8 cellular contexts compared by ENCODE assay signal in the genomic region with DNA sequence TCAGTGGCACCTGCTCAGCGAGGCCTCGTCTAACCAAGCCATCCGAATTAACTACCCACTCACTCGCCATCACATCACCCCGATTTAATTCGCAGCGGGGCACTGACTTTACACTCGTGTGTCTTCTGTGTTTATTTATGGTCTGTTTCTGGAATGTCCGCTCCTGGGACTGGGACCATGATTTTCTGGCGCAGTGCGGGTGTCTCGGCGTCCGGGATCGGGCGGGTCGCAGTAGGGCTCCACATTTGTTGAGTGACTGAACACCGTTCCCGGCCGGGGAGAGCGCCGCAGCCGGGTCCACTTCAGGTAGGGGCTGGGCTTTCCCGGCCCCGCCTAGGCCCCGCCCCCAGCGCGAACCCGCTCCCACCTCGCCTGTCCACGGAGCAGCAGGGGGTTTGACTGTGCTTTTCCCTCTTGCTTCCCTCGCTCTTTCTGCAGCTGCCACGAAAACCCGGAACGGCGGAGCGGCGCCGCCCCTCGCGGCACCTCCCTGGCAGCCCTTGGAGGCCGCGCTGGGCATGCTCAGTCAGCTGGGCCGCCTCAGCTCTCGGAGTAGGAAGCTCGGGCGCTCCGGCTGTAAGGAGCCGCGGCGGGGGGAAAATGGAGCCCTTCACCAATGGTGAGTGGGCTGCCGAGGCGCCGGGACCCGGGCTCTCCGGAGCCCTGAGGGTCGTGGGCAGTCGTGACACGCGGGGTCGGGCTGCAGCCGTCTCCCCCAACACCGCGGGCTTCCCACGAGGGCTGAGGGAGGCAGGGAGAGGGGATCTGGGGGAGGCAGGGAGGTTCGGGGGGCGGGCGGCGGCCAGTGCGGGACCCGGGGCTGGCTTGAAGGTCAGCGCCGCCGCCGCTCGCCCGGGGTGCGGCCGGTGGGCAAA. TPM values are rescaled to one million over a fixed set of nuclear protein-coding genes. Genes with fewer than 3 reads are reported as not detected.
DNase-seq lines count a peak whose midpoint lies in the region; ATAC-seq and TF ChIP-seq lines count a peak whose summit lies in the region.

A gene (plus strand): TSS at position 525 of the 875 bp plus-strand sequence. CDS start 76 bp downstream, at position 601.

- peaks cover 35% of the 10 kb centered on the region for H3K4me1 ChIP-seq in PC-3 (ENCODE audit: insufficient read depth, low read length)
- H3K4me1 ChIP-seq in mucosa of rectum (ENCODE audit: control insufficient read depth in 2 of 2, insufficient read depth in 2 of 2, low read length in 2 of 2): peaks cover 16 to 28% of the 10 kb centered on the region in 2 donors

- no peak for TF ChIP-seq CTCF in PC-3 (conservative IDR thresholded peaks at IDR 0.05; ENCODE audit: low read depth, low read length)
- no peak for TF ChIP-seq CTCF in epithelial cell of proximal tubule (conservative IDR thresholded peaks at IDR 0.05; ENCODE audit: low read depth, low read length)

- H3F3A ChIP-seq in PC-3 (ENCODE audit: low read length, unreplicated experiment): no peaks in the 10 kb centered on the region

- H3K9ac ChIP-seq in PC-3 (ENCODE audit: low read length): peak within 1 kb of the TSS; percentile 84
- peak within 1 kb of the TSS; percentile 87 to 88 for H3K9ac ChIP-seq in mucosa of rectum (ENCODE audit: low read depth in 1 of 2, low read length in 2 of 2)

- H3K79me2 ChIP-seq in PC-3 (ENCODE audit: low read length): peaks cover 43% of the 10 kb centered on the region

- H3K9me2 ChIP-seq in PC-3 (replicated peaks; ENCODE audit: low read length): no peaks in the 10 kb centered on the region

- POLR2A ChIA-PET in PC-3 (lab: Charles Lee; ENCODE audit: unreplicated experiment): interaction anchor here (0.6 to 1.0 kb wide), 2 partner anchors 128 to 1854 kb away, joined by 3 to 5 read pairs; a partner anchor contains a TSS

- H3K4me3 ChIP-seq in PC-3 (ENCODE audit: low read length) (peak within 1 kb of the TSS; percentile 76), epithelial cell of proximal tubule (ENCODE audit: low read depth, low read length) (peak within 1 kb of the TSS; percentile 72), mucosa of rectum (ENCODE audit: low read length in 2 of 2) (peak within 1 kb of the TSS; percentile 91 to 92)

- ATAC-seq in GM21576 (IDR thresholded peaks at IDR 0.05; ENCODE audit: unreplicated experiment): peak; percentile 47
- peak; percentile 79 for ATAC-seq in PC-3

- H3K27me3 ChIP-seq in PC-3 (ENCODE audit: low read length) (no peaks in the 10 kb centered on the region), mucosa of rectum (ENCODE audit: control insufficient read depth in 2 of 2, insufficient read depth in 2 of 2, low read length in 2 of 2) (no peaks in the 10 kb centered on the region)

- peak; percentile 14; the same call in 1 of the 2 replicates for TF ChIP-seq RAD21 in Ishikawa (IDR thresholded peaks at IDR 0.05; ENCODE audit: low read depth)

- no peaks in the 10 kb centered on the region for H4K20me1 ChIP-seq in PC-3 (ENCODE audit: low read length)

- H2AFZ ChIP-seq in PC-3 (ENCODE audit: low read length): peak within 1 kb of the TSS; percentile 93

- BruUV-seq in PC-3 (replicated peaks; lab: Mats Ljungman, UMichigan): TSS peak; percentile 48

- peak; percentile 69; the same call in 1 of the 2 replicates for TF ChIP-seq EP300 in Ishikawa (IDR thresholded peaks at IDR 0.05; ENCODE audit: borderline replicate concordance)

- peak within 1 kb of the TSS; percentile 86 for H3K4me2 ChIP-seq in PC-3 (ENCODE audit: low read length)

- CTCF ChIA-PET in PC-3 (lab: Charles Lee): interaction anchor here (0.6 to 1.9 kb wide), 2 partner anchors 67 to 183 kb away, joined by 7 to 18 read pairs; no protein-coding TSS in a partner anchor

- H3K9me3 ChIP-seq in PC-3 (ENCODE audit: low read length) (no peaks in the 10 kb centered on the region), mucosa of rectum (ENCODE audit: control insufficient read depth in 2 of 2, low read length in 2 of 2) (no peaks in the 10 kb centered on the region)

- DNase-seq in DMS 273 treated with DMSO at 0.1 percent for 48 hours (lab: John Stamatoyannopoulos, UW): peak; percentile 95
- peak; percentile 97 for DNase-seq in PC-3
- peak; percentile 94 for DNase-seq in activated T-cell treated with anti-CD3 and anti-CD28 coated beads, Interleukin-2, amount 50 U/mL, for 1 hour
- peak; percentile 62 for DNase-seq in epithelial cell of proximal tubule (ENCODE audit: low read depth)
- DNase-seq in stimulated activated CD8-positive, alpha-beta memory T cell treated with anti-CD3 and anti-CD28 coated beads, Interleukin-4, amount 100 ng/mL, for 48 hours: peak; percentile 95

- H3K36me3 ChIP-seq in PC-3 (ENCODE audit: low read depth, low read length) (no peaks in the 10 kb centered on the region), mucosa of rectum (ENCODE audit: control insufficient read depth in 2 of 2, insufficient read depth in 2 of 2, low read length in 2 of 2) (no peaks in the 10 kb centered on the region)

- H3K27ac ChIP-seq in PC-3 (ENCODE audit: low read length) (peak within 1 kb of the TSS; percentile 86), mucosa of rectum (ENCODE audit: low read depth in 2 of 2, low read length in 2 of 2) (peak within 1 kb of the TSS; percentile 98)

- intact Hi-C loops in PC-3 (cut with micrococcal nuclease): loop anchor here (1.0 to 5.0 kb wide), 7 partner anchors 11 to 227 kb away; a partner anchor contains a TSS

TF ChIP-seq in Ishikawa, 13 proteins besides CTCF, POLR2A, EP300 and RAD21:
- TF ChIP-seq ZBTB7A (IDR thresholded peaks at IDR 0.05; ENCODE audit: low read depth) (no peak; the same call in 1 of the 2 replicates), NFIC (IDR thresholded peaks at IDR 0.05) (peak; percentile 83), TAF1 (IDR thresholded peaks at IDR 0.05; ENCODE audit: low read depth) (peak; percentile 74), TEAD4 (IDR thresholded peaks at IDR 0.05) (no peak), YY1 (IDR thresholded peaks at IDR 0.05; ENCODE audit: low read depth) (peak; percentile 67), CREB1 (IDR thresholded peaks at IDR 0.05; ENCODE audit: low read depth) (no peak), TCF12 (IDR thresholded peaks at IDR 0.05; ENCODE audit: low read depth) (peak; percentile 78), FOXM1 (IDR thresholded peaks at IDR 0.05; ENCODE audit: borderline replicate concordance, low read depth) (peak; percentile 45), EGR1 (IDR thresholded peaks at IDR 0.05) (peak; percentile 44; the same call in 1 of the 2 replicates)
- TF ChIP-seq, protein P1, sequence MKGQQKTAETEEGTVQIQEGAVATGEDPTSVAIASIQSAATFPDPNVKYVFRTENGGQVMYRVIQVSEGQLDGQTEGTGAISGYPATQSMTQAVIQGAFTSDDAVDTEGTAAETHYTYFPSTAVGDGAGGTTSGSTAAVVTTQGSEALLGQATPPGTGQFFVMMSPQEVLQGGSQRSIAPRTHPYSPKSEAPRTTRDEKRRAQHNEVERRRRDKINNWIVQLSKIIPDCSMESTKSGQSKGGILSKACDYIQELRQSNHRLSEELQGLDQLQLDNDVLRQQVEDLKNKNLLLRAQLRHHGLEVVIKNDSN (IDR thresholded peaks at IDR 0.05): peak; percentile 36; the same call in 1 of the 2 replicates
- TF ChIP-seq, protein P2, sequence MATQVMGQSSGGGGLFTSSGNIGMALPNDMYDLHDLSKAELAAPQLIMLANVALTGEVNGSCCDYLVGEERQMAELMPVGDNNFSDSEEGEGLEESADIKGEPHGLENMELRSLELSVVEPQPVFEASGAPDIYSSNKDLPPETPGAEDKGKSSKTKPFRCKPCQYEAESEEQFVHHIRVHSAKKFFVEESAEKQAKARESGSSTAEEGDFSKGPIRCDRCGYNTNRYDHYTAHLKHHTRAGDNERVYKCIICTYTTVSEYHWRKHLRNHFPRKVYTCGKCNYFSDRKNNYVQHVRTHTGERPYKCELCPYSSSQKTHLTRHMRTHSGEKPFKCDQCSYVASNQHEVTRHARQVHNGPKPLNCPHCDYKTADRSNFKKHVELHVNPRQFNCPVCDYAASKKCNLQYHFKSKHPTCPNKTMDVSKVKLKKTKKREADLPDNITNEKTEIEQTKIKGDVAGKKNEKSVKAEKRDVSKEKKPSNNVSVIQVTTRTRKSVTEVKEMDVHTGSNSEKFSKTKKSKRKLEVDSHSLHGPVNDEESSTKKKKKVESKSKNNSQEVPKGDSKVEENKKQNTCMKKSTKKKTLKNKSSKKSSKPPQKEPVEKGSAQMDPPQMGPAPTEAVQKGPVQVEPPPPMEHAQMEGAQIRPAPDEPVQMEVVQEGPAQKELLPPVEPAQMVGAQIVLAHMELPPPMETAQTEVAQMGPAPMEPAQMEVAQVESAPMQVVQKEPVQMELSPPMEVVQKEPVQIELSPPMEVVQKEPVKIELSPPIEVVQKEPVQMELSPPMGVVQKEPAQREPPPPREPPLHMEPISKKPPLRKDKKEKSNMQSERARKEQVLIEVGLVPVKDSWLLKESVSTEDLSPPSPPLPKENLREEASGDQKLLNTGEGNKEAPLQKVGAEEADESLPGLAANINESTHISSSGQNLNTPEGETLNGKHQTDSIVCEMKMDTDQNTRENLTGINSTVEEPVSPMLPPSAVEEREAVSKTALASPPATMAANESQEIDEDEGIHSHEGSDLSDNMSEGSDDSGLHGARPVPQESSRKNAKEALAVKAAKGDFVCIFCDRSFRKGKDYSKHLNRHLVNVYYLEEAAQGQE (IDR thresholded peaks at IDR 0.05; ENCODE audit: low read depth): no peak
- TF ChIP-seq, protein P3, sequence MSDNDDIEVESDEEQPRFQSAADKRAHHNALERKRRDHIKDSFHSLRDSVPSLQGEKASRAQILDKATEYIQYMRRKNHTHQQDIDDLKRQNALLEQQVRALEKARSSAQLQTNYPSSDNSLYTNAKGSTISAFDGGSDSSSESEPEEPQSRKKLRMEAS (IDR thresholded peaks at IDR 0.05): peak; percentile 74

RNA-seq across cellular contexts. Expression of the gene that starts here (rescaled TPM):
- 11.1 and 20.2 TPM in 2 replicates for total RNA-seq in PC-3 (2014; rRNA removed)
- 16.1 and 21.4 TPM in 2 replicates for total RNA-seq in epithelial cell of proximal tubule

Comparison
In these comparisons a context has a peak if more than half of its experiments do, and no peak if none do; other contexts are left out.
1. Peak in every context shown above with its lines: DNase-seq, ATAC-seq, H3K4me3 ChIP-seq and H3K27ac ChIP-seq.